22 cellular contexts compared by ENCODE assay signal in the genomic region with DNA sequence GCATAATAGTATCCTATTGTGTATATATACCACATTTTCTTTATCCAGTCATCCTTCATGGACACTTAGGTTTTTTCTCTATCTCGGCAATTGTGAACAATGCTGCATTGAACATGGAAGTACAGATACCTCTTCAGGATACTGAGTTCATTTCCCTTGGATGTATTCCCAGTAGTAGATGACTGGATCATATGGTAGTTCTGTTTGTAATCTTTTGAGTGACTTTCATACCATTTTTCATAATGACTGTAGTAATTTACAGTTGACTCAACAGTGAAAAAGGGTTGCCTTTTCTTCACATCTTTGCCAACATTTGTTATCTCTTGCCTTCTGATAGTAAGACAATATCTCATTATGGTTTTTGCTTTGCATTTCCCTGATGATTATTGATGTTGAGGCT. TPM values are rescaled to one million over a fixed set of nuclear protein-coding genes. Genes with fewer than 3 reads are reported as not detected.
DNase-seq lines count a peak whose midpoint lies in the region; ATAC-seq and TF ChIP-seq lines count a peak whose summit lies in the region.
"Had no signal": no experiment of that assay in that cellular context is flagged by ENCODE, and none has a peak within 500 bp of the region (broad histone marks: within the 10 kb centered on the region; RNA-seq: fewer than 3 reads in every experiment).

No MANE protein-coding gene starts in this region.

- no peak for ATAC-seq in GM19035 (IDR thresholded peaks at IDR 0.05; ENCODE audit: unreplicated experiment)
- ATAC-seq: left ventricle myocardium superior; stimulated activated naive CD8-positive, alpha-beta T cell treated with anti-CD3 and anti-CD28 coated beads, Interleukin-15, amount 100 ng/mL, for 72 hours had no signal

- in situ Hi-C loops in brain microvascular endothelial cell (cut with HindIII; ENCODE audit: low pct_ligation_motif_present, low sequenced_read_pairs): no loop called here

- DNase-seq in COLO829 (ENCODE audit: low spot score): peak; percentile 40
- DNase-seq in HT1080 (ENCODE audit: low read depth): peak; percentile 88
- peak; percentile 2 for DNase-seq in brain microvascular endothelial cell
- peak; percentile 71 for DNase-seq in foreskin melanocyte
- no peak for DNase-seq in posterior cingulate gyrus
- DNase-seq in SK-N-DZ (ENCODE audit: low spot score): no peak
- no peak for DNase-seq in lower leg skin (ENCODE audit: low spot score in 2 of 2)
- DNase-seq: activated CD4-positive, alpha-beta T cell treated with anti-CD3 and anti-CD28 coated beads for 1 hour; CD8-positive, alpha-beta memory T cell; cerebellar nuclear complex; DND-41; left ventricle myocardium superior; MV-4-11; NCI-H2029; NCI-H524 treated with DMSO at 0.1 percent for 48 hours; occipital lobe; right lobe of liver; SHP77 treated with DMSO at 0.1 percent for 48 hours; stimulated activated naive CD8-positive, alpha-beta T cell treated with anti-CD3 and anti-CD28 coated beads, Interleukin-15, amount 100 ng/mL, for 72 hours; upper lobe of left lung had no signal

- no peaks in the 10 kb centered on the region for H3K36me3 ChIP-seq in brain microvascular endothelial cell (replicated peaks)
- H3K36me3 ChIP-seq: HAP-1, right lobe of liver, upper lobe of left lung had no signal

- whole genome bisulfite sequencing in lower leg skin, 2 donors: 64 to 87% methylated on average over 1 of the region's 1 CpG

- no peak for TF ChIP-seq CTCF in brain microvascular endothelial cell (IDR thresholded peaks at IDR 0.05; ENCODE audit: low read depth, low read length, missing control alignments)
- no peak for TF ChIP-seq CTCF in lower leg skin (IDR thresholded peaks at IDR 0.05)

- H3K27me3 ChIP-seq in brain microvascular endothelial cell (replicated peaks): no peaks in the 10 kb centered on the region
- H3K27me3 ChIP-seq: right lobe of liver, upper lobe of left lung had no signal

- intact Hi-C loops in posterior cingulate gyrus (cut with DNase I) (loop anchor here (1.0 to 10.0 kb wide), 3 partner anchors 64 to 564 kb away; no protein-coding TSS in a partner anchor), lower leg skin (cut with DNase I; ENCODE audit: low total_unique reads) (no loop called here)

- TF ChIP-seq POLR2A in lower leg skin (IDR thresholded peaks at IDR 0.05): no peak

- H3K4me3 ChIP-seq in brain microvascular endothelial cell (ENCODE audit: low read depth, low read length) (no peak overlapping the region), lower leg skin (ENCODE audit: low read depth, poor library complexity, severe bottlenecking) (no peak overlapping the region)
- H3K4me3 ChIP-seq: HAP-1, right lobe of liver, upper lobe of left lung had no signal

- H3K27ac ChIP-seq in brain microvascular endothelial cell: no peak overlapping the region
- H3K27ac ChIP-seq: right lobe of liver, upper lobe of left lung had no signal

RNA-seq across cellular contexts. Expression of gene MYH15, which starts 21.8 kb away (rescaled TPM):
- 7.3 and 8.2 TPM in 2 replicates for total RNA-seq in HT1080 (2014; rRNA removed; shearing (Covaris generic))
- polyA plus RNA-seq in HT1080 (2015; cell fraction: cytosol; rRNA removed): 2.1 and 3.0 TPM in 2 replicates
- polyA plus RNA-seq in HT1080 (2015; cell fraction: nucleus; rRNA removed): 9.6 and 13.0 TPM in 2 replicates
- 1.5 and 1.6 TPM in 2 replicates for polyA plus RNA-seq in SK-N-DZ (2014; cell fraction: cytosol; rRNA removed)
- 1.8 and 2.4 TPM in 2 replicates for polyA plus RNA-seq in SK-N-DZ (2014; cell fraction: nucleus; rRNA removed)
- under 1 TPM; 0.04 to 0.88 (median 0.27) TPM for total RNA-seq in lower leg skin
- total RNA-seq: right lobe of liver had no signal
- polyA plus RNA-seq: CD8-positive, alpha-beta memory T cell had no signal

Comparison
In these comparisons a context has a peak if more than half of its experiments do, and no peak if none do; other contexts are left out.
1. DNase-seq: peak in COLO829 (single experiment), HT1080 (single experiment), brain microvascular endothelial cell (single experiment) and foreskin melanocyte (single experiment); none in posterior cingulate gyrus (0 of 10), SK-N-DZ (single experiment) and lower leg skin (0 of 2).